ENCODE assay signal across 10 cellular contexts in the genomic region with DNA sequence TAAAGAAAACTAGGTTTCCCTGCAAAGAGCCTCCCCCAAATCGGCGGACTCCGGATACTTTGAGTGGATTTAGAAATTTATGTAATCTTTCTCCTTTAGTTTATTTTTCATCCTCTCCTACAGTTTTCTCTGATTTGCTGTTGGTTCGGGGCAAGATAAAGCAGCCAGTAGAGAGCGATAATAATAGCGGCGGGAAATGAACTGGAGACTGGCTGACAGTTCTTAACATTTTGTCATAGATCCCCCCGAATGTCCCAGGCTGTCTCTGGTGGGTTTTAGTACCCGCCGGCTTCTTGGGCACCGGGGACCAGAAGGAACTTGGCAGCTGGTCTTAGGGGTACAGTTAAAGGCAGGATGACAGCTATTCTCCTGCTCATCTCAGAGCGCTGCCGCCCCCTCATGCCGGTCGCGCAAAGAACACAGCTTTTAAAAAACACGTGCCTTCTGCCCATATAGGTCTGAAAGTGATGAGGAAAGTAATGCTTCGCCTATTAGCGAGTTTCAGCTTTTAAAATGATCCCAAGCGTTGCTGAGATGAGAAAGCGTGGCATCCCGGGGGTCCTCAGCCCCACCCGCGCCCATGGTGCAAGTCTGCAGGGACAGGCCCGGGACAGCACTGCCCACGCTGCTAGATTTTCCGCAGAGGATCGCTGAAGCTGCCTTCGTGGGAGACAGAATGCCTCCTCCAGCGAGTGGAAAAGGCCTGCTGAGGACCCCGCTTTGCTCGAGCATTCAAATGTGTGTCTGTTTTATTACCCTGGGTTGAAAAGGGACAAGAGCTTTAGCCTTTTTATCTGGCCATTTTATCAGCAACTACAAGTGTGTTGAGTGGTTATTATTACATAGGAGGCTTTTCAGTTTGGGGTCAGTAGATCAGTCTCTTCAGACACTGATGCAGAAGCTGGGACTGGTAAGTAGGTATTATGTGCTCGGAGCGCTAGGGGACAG. TPM values are rescaled to one million over a fixed set of nuclear protein-coding genes. Genes with fewer than 3 reads are reported as not detected.
DNase-seq lines count a peak whose midpoint lies in the region; ATAC-seq, FAIRE-seq and TF ChIP-seq lines count a peak whose summit lies in the region.
"Had no signal": no experiment of that assay in that cellular context is flagged by ENCODE, and none has a peak within 500 bp of the region (broad histone marks: within the 10 kb centered on the region; RNA-seq: fewer than 3 reads in every experiment).

No MANE protein-coding gene starts in this region.

- peaks cover 24% of the 10 kb centered on the region for H3K23me2 ChIP-seq in H1 (ENCODE audit: low read depth, low read length)

- H3K56ac ChIP-seq in H1 (replicated peaks; ENCODE audit: insufficient read length, low read depth, low read length) = no peak overlapping the region

- H3K9me3 ChIP-seq in heart right ventricle (peaks cover 0 to 2% (median 0%) of the 10 kb centered on the region in 11 donors), H1 (ENCODE audit: insufficient read depth in 2 of 2, low read depth in 1 of 2, low read length in 1 of 2) (no peaks in the 10 kb centered on the region), suprapubic skin (no peaks in the 10 kb centered on the region)

- peak overlapping the region; percentile 24; the same call in 1 of the 2 replicates for H2AK5ac ChIP-seq in H1 (ENCODE audit: low read depth, low read length)

- CTCF ChIA-PET in H1 (lab: Charles Lee; ENCODE audit: partially characterized antibody) = interaction anchor here (0.6 to 2.6 kb wide), 18 partner anchors 8 to 691 kb away, joined by 3 to 11 read pairs (median 4); no protein-coding TSS in a partner anchor

- H3K27ac ChIP-seq in heart right ventricle (no peak overlapping the region), H1 (ENCODE audit: low read depth, low read length) (no peak overlapping the region), suprapubic skin (no peak overlapping the region)

- no peak overlapping the region for H2BK20ac ChIP-seq in H1 (ENCODE audit: low read length)

- peaks cover 12 to 66% (median 60%) of the 10 kb centered on the region in 9 donors for H3K4me1 ChIP-seq in heart right ventricle
- H3K4me1 ChIP-seq in H1 (replicated peaks in 1 of 4; ENCODE audit: control insufficient read depth in 3 of 4, insufficient read depth in 4 of 4, low read length in 3 of 4) = peaks cover 3 to 57% (median 36%) of the 10 kb centered on the region in 4 experiments
- peaks cover 75% of the 10 kb centered on the region for H3K4me1 ChIP-seq in suprapubic skin

- 0 out of 2 replicates have a peak overlapping the region, but pooled peaks have one; percentile 4 for H4K8ac ChIP-seq in H1 (ENCODE audit: extremely low read depth, insufficient read depth, low read length)

- H3K27me3 ChIP-seq in heart right ventricle (peaks cover 70 to 96% (median 94%) of the 10 kb centered on the region in 7 donors), H1 (replicated peaks in 1 of 4; ENCODE audit: control insufficient read depth in 3 of 4, extremely low read depth in 1 of 4, insufficient read depth in 3 of 4, low read length in 3 of 4) (peaks cover 78 to 93% (median 90%) of the 10 kb centered on the region in 4 experiments), suprapubic skin (peaks cover 100% of the 10 kb centered on the region)

- H3K79me1 ChIP-seq in H1 (ENCODE audit: low read depth, low read length) = no peaks in the 10 kb centered on the region; the same call in 1 of the 2 replicates

- H3K79me2 ChIP-seq in H1 (ENCODE audit: control insufficient read depth in 1 of 2, insufficient read depth in 2 of 2, low read length in 2 of 2) = no peaks in the 10 kb centered on the region

- ATAC-seq in heart right ventricle (no peak), left ventricle myocardium superior (no peak), GM18502 (IDR thresholded peaks at IDR 0.05; ENCODE audit: poor library complexity, unreplicated experiment) (no peak)

- no peak for DNase-seq in heart right ventricle
- no peak for DNase-seq in left ventricle myocardium superior
- peak; percentile 68 for DNase-seq in NCI-H69 (lab: John Stamatoyannopoulos, UW)
- no peak for DNase-seq in H1 (ENCODE audit: low read depth in 1 of 2, low spot score in 2 of 2)
- DNase-seq in suprapubic skin (ENCODE audit: low spot score in 2 of 2) = no peak
- no peak for DNase-seq in midbrain (lab: John Stamatoyannopoulos, UW)
- DNase-seq in NCI-H1930 (lab: John Stamatoyannopoulos, UW) = no peak
- DNase-seq: GDM1 had no signal

- no peak overlapping the region for H2BK120ac ChIP-seq in H1 (replicated peaks; ENCODE audit: low read depth, low read length)

- H2BK15ac ChIP-seq in H1 (ENCODE audit: low read length) = no peak overlapping the region; the same call in 1 of the 2 replicates

- no peak overlapping the region for H3K14ac ChIP-seq in H1 (ENCODE audit: insufficient read length)

- TF ChIP-seq EP300 in H1 (IDR thresholded peaks at IDR 0.05; ENCODE audit: borderline replicate concordance in 1 of 2, low read depth in 2 of 2, low read length in 2 of 2) (no peak), suprapubic skin (IDR thresholded peaks at IDR 0.05) (no peak)

- H3K4me3 ChIP-seq in heart right ventricle (peak overlapping the region in 6 of 10 donors; percentile 12 to 39 (median 24)), H1 (ENCODE audit: extremely low read depth in 1 of 4, insufficient read depth in 2 of 4, low read depth in 3 of 4, low read length in 4 of 4) (peak overlapping the region; percentile 29 to 62 (median 49); a peak in 7 of 8 replicates), suprapubic skin (peak overlapping the region; percentile 31)

- no peak overlapping the region for H3K4ac ChIP-seq in H1 (replicated peaks; ENCODE audit: insufficient read length, low read depth, low read length)

- TF ChIP-seq RAD21 in H1 (IDR thresholded peaks at IDR 0.05 in 1 of 2, conservative IDR thresholded peaks at IDR 0.05 in 1 of 2; ENCODE audit: low read depth in 2 of 2, low read length in 2 of 2) = peak; percentile 32 to 36

- H4K5ac ChIP-seq in H1 (ENCODE audit: insufficient read length, low read depth, low read length) = no peak overlapping the region

- intact Hi-C loops in heart right ventricle (cut with DNase I) = loop anchor here in 1 of 10 donors (10.0 kb wide), 1 partner anchor 574 kb away; no protein-coding TSS in a partner anchor
- intact Hi-C loops in left ventricle myocardium superior (cut with micrococcal nuclease) = no loop called here

- no peak overlapping the region; the same call in 1 of the 2 replicates for H3K18ac ChIP-seq in H1 (ENCODE audit: extremely low read depth, low read length)

- H3K36me3 ChIP-seq in heart right ventricle (no peaks in the 10 kb centered on the region), H1 (ENCODE audit: control insufficient read depth in 2 of 4, insufficient read depth in 4 of 4, low read length in 3 of 4) (peaks cover 0 to 12% (median 0%) of the 10 kb centered on the region in 4 experiments; a peak in 1 of 8 replicates), suprapubic skin (no peaks in the 10 kb centered on the region)

- 0 out of 2 replicates have a peak overlapping the region, but pooled peaks have one; percentile 39 for H2BK12ac ChIP-seq in H1 (ENCODE audit: low read depth, low read length)

- H3K23ac ChIP-seq in H1 (ENCODE audit: insufficient read length) = no peak overlapping the region

- FAIRE-seq in H1 (lab: Jason Lieb, UNC) = no peak
- FAIRE-seq: endothelial cell of umbilical vein had no signal

- H3K9ac ChIP-seq in H1 (replicated peaks in 1 of 4; ENCODE audit: extremely low read depth in 1 of 4, low read depth in 3 of 4, low read length in 3 of 4) = no peak overlapping the region

- 2 to 3% methylated on average over 34 of the region's 34 CpGs for WGBS in heart right ventricle, 2 donors
- 4% methylated on average over 34 of the region's 34 CpGs; no CpG with 5 or more reads in 1 of the 2 experiments for WGBS in H1 (ENCODE audit: extremely low coverage in 1 of 2, insufficient coverage in 1 of 2, insufficient read length in 1 of 2, insufficient replicate concordance in 2 of 2, low coverage in 1 of 2, low lambda C conversion rate in 2 of 2, missing lambda C conversion rate in 1 of 2), 2 experiments
- 8% methylated on average over 34 of the region's 34 CpGs for WGBS in suprapubic skin

- TF ChIP-seq CTCF in heart right ventricle (IDR thresholded peaks at IDR 0.05) (no peak), H1 (IDR thresholded peaks at IDR 0.05; ENCODE audit: control extremely low read depth in 1 of 3, insufficient read depth in 1 of 3, low read depth in 1 of 3, low read length in 3 of 3) (no peak), suprapubic skin (IDR thresholded peaks at IDR 0.05) (no peak)

- TF ChIP-seq POLR2A in H1 (IDR thresholded peaks at IDR 0.05; ENCODE audit: control extremely low read depth in 1 of 2, low read depth in 2 of 2, low read length in 2 of 2) = no peak
- no peak for TF ChIP-seq POLR2A in suprapubic skin (IDR thresholded peaks at IDR 0.05)

- H4K20me1 ChIP-seq in H1 (replicated peaks in 1 of 2; ENCODE audit: control insufficient read depth in 1 of 2, insufficient read depth in 2 of 2, low read length in 2 of 2) = peaks cover 13 to 42% of the 10 kb centered on the region in 2 experiments

- no peak overlapping the region for H4K91ac ChIP-seq in H1 (replicated peaks; ENCODE audit: insufficient read length, low read length)

- H2AFZ ChIP-seq in H1 (ENCODE audit: low read length) = no peak overlapping the region

- H3K4me2 ChIP-seq in H1 (ENCODE audit: insufficient read depth in 1 of 2, low read depth in 2 of 2, low read length in 2 of 2) = peak overlapping the region; percentile 79 to 93

- no peak overlapping the region for H2BK5ac ChIP-seq in H1 (ENCODE audit: low read depth, low read length)

- POLR2A ChIA-PET in H1 (lab: Charles Lee; ENCODE audit: partially characterized antibody) = interaction anchor here (0.5 to 3.6 kb wide), 2 partner anchors 9 to 328 kb away, joined by 3 to 18 read pairs; no protein-coding TSS in a partner anchor

TF ChIP-seq in H1, 55 proteins besides CTCF, POLR2A, EP300 and RAD21 (continues in another document):
- TF ChIP-seq RNF2 (IDR thresholded peaks at IDR 0.05; ENCODE audit: borderline replicate concordance, low read depth, low read length, missing control alignments, poor library complexity, severe bottlenecking) = peak; percentile 48

RNA-seq across cellular contexts. Expression of gene ONECUT2, which starts 3.8 kb away (rescaled TPM):
- total RNA-seq in heart right ventricle (under 1 TPM in 8 of 10 donors, not detected in 2; 0.05 to 0.53 (median 0.16) TPM), left ventricle myocardium superior (0.02 TPM), suprapubic skin (under 1 TPM in 2 of 4 donors, not detected in 2; 0.03 to 0.08 TPM)
- polyA plus RNA-seq in heart right ventricle (under 1 TPM in 1 of 2 donors, not detected in 1; under 0.01 TPM), H1 (2011; rRNA removed) (0.22 and 0.38 TPM in 2 replicates)
- total RNA-seq in H1 (2021; fragmentation: NEBNext Ultra II Directional; extraction: Animal tissue kit (Norgen Biotek cat#: 25700)) = 1.9 and 3.3 TPM in 2 replicates
- 0.26 TPM for polyA plus RNA-seq in H1 (2011; cell fraction: cytosol; rRNA removed)
- 0.63 TPM for polyA plus RNA-seq in H1 (2011; cell fraction: nucleus; rRNA removed)
- 0.40 to 0.98 TPM (median 0.74 TPM) in 4 replicates for polyA plus RNA-seq in H1 (2012, experiment 1 of 2)
- polyA plus RNA-seq in H1 (2012, experiment 2 of 2) = 0.03 TPM
- polyA plus RNA-seq in H1 (2013, experiment 1 of 2) = 1.1 TPM
- polyA plus RNA-seq in H1 (2013, experiment 2 of 2) = 0.92 TPM
- polyA minus RNA-seq in H1 (2011; rRNA and poly(A)+ RNA removed) = 1.3 and 3.5 TPM in 2 replicates
- 1.5 TPM for polyA minus RNA-seq in H1 (2011; cell fraction: cytosol; rRNA and poly(A)+ RNA removed)
- 3.0 TPM for polyA minus RNA-seq in H1 (2011; cell fraction: nucleus; rRNA and poly(A)+ RNA removed)
